ENCODE assay signal across 16 cellular contexts in genomic region chr4:159296061-159296460, GRCh38.
A peak's percentile ranks its signal among the peaks of the same experiment; 100 is the strongest.
DNase-seq lines count a peak whose midpoint lies in the region; ATAC-seq and TF ChIP-seq lines count a peak whose summit lies in the region.
"Had no signal": no experiment of that assay in that cellular context is flagged by ENCODE, and none has a peak within 500 bp of the region (broad histone marks: within the 10 kb centered on the region; RNA-seq: fewer than 3 reads in every experiment).

No MANE protein-coding gene starts in this region.

- no peaks in the 10 kb centered on the region for H3K4me1 Mint-ChIP-seq in activated CD8-positive, alpha-beta T cell treated with anti-CD3 and anti-CD28 coated beads, Interleukin-2, amount 10 ng/mL, durations not matched to agents 7 days and 5 days (ENCODE audit: low read depth)
- peaks cover 0 to 5% (median 0%) of the 10 kb centered on the region in 3 donors for H3K4me1 Mint-ChIP-seq in CD8-positive, alpha-beta memory T cell

- DNase-seq in activated CD4-positive, CD25-positive, alpha-beta regulatory T cell treated with anti-CD3 and anti-CD28 coated beads, Interleukin-2, amount 50 U/mL, for 72 hours = no peak
- DNase-seq in fibroblast of gingiva (ENCODE audit: low read depth) (peak; percentile 19), NCI-H146 (lab: John Stamatoyannopoulos, UW) (no peak)
- no peak for DNase-seq in activated CD8-positive, alpha-beta T cell treated with anti-CD3 and anti-CD28 coated beads, Interleukin-2, amount 10 ng/mL, durations not matched to agents 7 days and 5 days
- DNase-seq in CD8-positive, alpha-beta memory T cell = no peak
- DNase-seq: activated B cell treated with CpG ODN at 0.5 μM for 24 hours, NCI-H1092, occipital lobe, spleen, stomach had no signal

- no peaks in the 10 kb centered on the region for H3K36me3 Mint-ChIP-seq in activated CD8-positive, alpha-beta T cell treated with anti-CD3 and anti-CD28 coated beads, Interleukin-2, amount 10 ng/mL, durations not matched to agents 7 days and 5 days (ENCODE audit: low read depth)
- H3K36me3 Mint-ChIP-seq in CD8-positive, alpha-beta memory T cell = no peaks in the 10 kb centered on the region

- H3K4me3 Mint-ChIP-seq in activated CD8-positive, alpha-beta T cell treated with anti-CD3 and anti-CD28 coated beads, Interleukin-2, amount 10 ng/mL, durations not matched to agents 7 days and 5 days = no peak overlapping the region
- no peak overlapping the region for H3K4me3 Mint-ChIP-seq in CD8-positive, alpha-beta memory T cell
- H3K4me3 Mint-ChIP-seq: activated B cell treated with CpG ODN at 0.5 μM for 24 hours; activated naive CD4-positive, alpha-beta T cell treated with anti-CD3 and anti-CD28 coated beads, Interleukin-2, amount 50 U/mL, for 24 hours; central memory CD8-positive, alpha-beta T cell had no signal

- no peak overlapping the region for H3K27ac Mint-ChIP-seq in activated CD8-positive, alpha-beta T cell treated with anti-CD3 and anti-CD28 coated beads, Interleukin-2, amount 10 ng/mL, durations not matched to agents 7 days and 5 days
- H3K27ac Mint-ChIP-seq in CD8-positive, alpha-beta memory T cell = no peak overlapping the region
- H3K27ac Mint-ChIP-seq: activated B cell treated with CpG ODN at 0.5 μM for 24 hours; activated naive CD4-positive, alpha-beta T cell treated with anti-CD3 and anti-CD28 coated beads, Interleukin-2, amount 50 U/mL, for 24 hours had no signal

- H3K9me3 ChIP-seq in CD8-positive, alpha-beta memory T cell (ENCODE audit: low read length) = no peaks in the 10 kb centered on the region
- H3K9me3 ChIP-seq: esophagus muscularis mucosa, spleen, stomach had no signal

- H3K4me1 ChIP-seq in CD8-positive, alpha-beta memory T cell (ENCODE audit: insufficient read depth, low read length) = no peaks in the 10 kb centered on the region
- H3K4me1 ChIP-seq: spleen had no signal

- H3K27me3 ChIP-seq in CD8-positive, alpha-beta memory T cell (ENCODE audit: insufficient read depth, low read length, poor library complexity, severe bottlenecking) = no peaks in the 10 kb centered on the region
- H3K27me3 ChIP-seq: esophagus muscularis mucosa, spleen, stomach had no signal

- peak; percentile 53 to 60 for ATAC-seq in activated CD4-positive, CD25-positive, alpha-beta regulatory T cell treated with anti-CD3 and anti-CD28 coated beads, Interleukin-2, amount 50 U/mL, for 24 hours
- ATAC-seq in SK-N-SH treated with all-trans-retinoic acid at 6 μM for 48 hours (peak; percentile 70), HG03521 (IDR thresholded peaks at IDR 0.05; ENCODE audit: unreplicated experiment) (no peak)
- ATAC-seq in activated CD8-positive, alpha-beta T cell treated with anti-CD3 and anti-CD28 coated beads, Interleukin-2, amount 10 ng/mL, durations not matched to agents 7 days and 5 days = no peak

- CTCF ChIA-PET in activated CD8-positive, alpha-beta T cell treated with anti-CD3 and anti-CD28 coated beads, Interleukin-2, amount 10 ng/mL, durations not matched to agents 7 days and 5 days (lab: Charles Lee) = no interaction called here
- CTCF ChIA-PET in CD8-positive, alpha-beta memory T cell (lab: Charles Lee) = no interaction called here

- POLR2A ChIA-PET in activated CD8-positive, alpha-beta T cell treated with anti-CD3 and anti-CD28 coated beads, Interleukin-2, amount 10 ng/mL, durations not matched to agents 7 days and 5 days (lab: Charles Lee) = no interaction called here
- POLR2A ChIA-PET in CD8-positive, alpha-beta memory T cell (lab: Charles Lee) = no interaction called here

- H3K36me3 ChIP-seq in CD8-positive, alpha-beta memory T cell (ENCODE audit: insufficient read depth, low read length) = no peaks in the 10 kb centered on the region
- H3K36me3 ChIP-seq: esophagus muscularis mucosa, spleen, stomach had no signal

- no peaks in the 10 kb centered on the region for H3K27me3 Mint-ChIP-seq in activated CD8-positive, alpha-beta T cell treated with anti-CD3 and anti-CD28 coated beads, Interleukin-2, amount 10 ng/mL, durations not matched to agents 7 days and 5 days (ENCODE audit: low read depth)
- H3K27me3 Mint-ChIP-seq in CD8-positive, alpha-beta memory T cell = peaks cover 0 to 1% of the 10 kb centered on the region in 2 donors
- H3K27me3 Mint-ChIP-seq: activated B cell treated with CpG ODN at 0.5 μM for 24 hours; activated naive CD4-positive, alpha-beta T cell treated with anti-CD3 and anti-CD28 coated beads, Interleukin-2, amount 50 U/mL, for 24 hours; central memory CD8-positive, alpha-beta T cell had no signal

- H3K4me3 ChIP-seq in CD8-positive, alpha-beta memory T cell (ENCODE audit: low read length) = no peak overlapping the region
- H3K4me3 ChIP-seq: esophagus muscularis mucosa, spleen, stomach had no signal

- no peak overlapping the region for H3K27ac ChIP-seq in CD8-positive, alpha-beta memory T cell (ENCODE audit: low read depth, low read length)
- H3K27ac ChIP-seq: esophagus muscularis mucosa, spleen, stomach had no signal

- no peaks in the 10 kb centered on the region for H3K9me3 Mint-ChIP-seq in activated CD8-positive, alpha-beta T cell treated with anti-CD3 and anti-CD28 coated beads, Interleukin-2, amount 10 ng/mL, durations not matched to agents 7 days and 5 days (ENCODE audit: insufficient read depth)
- H3K9me3 Mint-ChIP-seq in CD8-positive, alpha-beta memory T cell = no peaks in the 10 kb centered on the region
- H3K9me3 Mint-ChIP-seq: activated B cell treated with CpG ODN at 0.5 μM for 24 hours; activated naive CD4-positive, alpha-beta T cell treated with anti-CD3 and anti-CD28 coated beads, Interleukin-2, amount 50 U/mL, for 24 hours; central memory CD8-positive, alpha-beta T cell had no signal

TF ChIP-seq in SK-N-SH treated with all-trans-retinoic acid at 6 μM for 48 hours, 23 proteins besides CTCF, POLR2A, EP300 and RAD21:
- peak; percentile 49 for TF ChIP-seq ISL1 (CRISPR knock-in tag; IDR thresholded peaks at IDR 0.05)
- TF ChIP-seq BACH2 (CRISPR knock-in tag; IDR thresholded peaks at IDR 0.05; ENCODE audit: borderline replicate concordance) = no peak
- TF ChIP-seq ZC3H10 (CRISPR knock-in tag; IDR thresholded peaks at IDR 0.05) = peak; percentile 53; the same call in 1 of the 2 replicates
TF ChIP-seq in SK-N-SH treated with all-trans-retinoic acid at 6 μM for 48 hours: peak in this region for 2.

Comparison
In these comparisons a context has a peak if more than half of its experiments do, and no peak if none do; other contexts are left out.
1. ATAC-seq: peak in activated CD4-positive, CD25-positive, alpha-beta regulatory T cell treated with anti-CD3 and anti-CD28 coated beads, Interleukin-2, amount 50 U/mL, for 24 hours (2 of 2) and SK-N-SH treated with all-trans-retinoic acid at 6 μM for 48 hours (single experiment); none in HG03521 (single experiment) and activated CD8-positive, alpha-beta T cell treated with anti-CD3 and anti-CD28 coated beads, Interleukin-2, amount 10 ng/mL, durations not matched to agents 7 days and 5 days (single experiment).